ENCODE assay signal across 1 cellular context in genomic region chr4:184464759-184465454, GRCh38.
A peak's percentile ranks its signal among the peaks of the same experiment; 100 is the strongest.
TF ChIP-seq lines count a peak whose summit lies in the region.

No MANE protein-coding gene starts in this region.

TF ChIP-seq in HepG2, 621 proteins besides CTCF, POLR2A, EP300 and RAD21 (continued from another document and continues in another):
- TF ChIP-seq ZBTB33 (CRISPR knock-in tag; IDR thresholded peaks at IDR 0.05) (no peak), ZC3H13 (CRISPR knock-in tag; IDR thresholded peaks at IDR 0.05) (no peak), DR1 (CRISPR knock-in tag; IDR thresholded peaks at IDR 0.05) (no peak), ZNF580 (CRISPR knock-in tag; IDR thresholded peaks at IDR 0.05; ENCODE audit: borderline replicate concordance, low read depth) (no peak), ETS1 (CRISPR knock-in tag; IDR thresholded peaks at IDR 0.05) (no peak), MYPOP (CRISPR knock-in tag; IDR thresholded peaks at IDR 0.05) (no peak), FOXO4 (CRISPR knock-in tag; conservative IDR thresholded peaks at IDR 0.05) (no peak), AHR (CRISPR knock-in tag; IDR thresholded peaks at IDR 0.05) (no peak), BCL6 (CRISPR knock-in tag; IDR thresholded peaks at IDR 0.05) (peak; percentile 84), ZNF160 (CRISPR knock-in tag; IDR thresholded peaks at IDR 0.05) (no peak), ZNF225 (CRISPR knock-in tag; IDR thresholded peaks at IDR 0.05) (no peak), HOXA7 (CRISPR knock-in tag; IDR thresholded peaks at IDR 0.05) (no peak), SNAPC5 (CRISPR knock-in tag; IDR thresholded peaks at IDR 0.05; ENCODE audit: borderline replicate concordance) (no peak), ZNF317 (CRISPR knock-in tag; IDR thresholded peaks at IDR 0.05) (no peak), SOX13 (IDR thresholded peaks at IDR 0.05) (peak; percentile 74), SOX13 (CRISPR knock-in tag; conservative IDR thresholded peaks at IDR 0.05 in 1 of 2, IDR thresholded peaks at IDR 0.05 in 1 of 2) (peak in 1 of 2 experiments; percentile 96; a peak in 2 of 4 replicates), PATZ1 (CRISPR knock-in tag; IDR thresholded peaks at IDR 0.05) (peak; percentile 66), ZNF281 (CRISPR knock-in tag; IDR thresholded peaks at IDR 0.05; ENCODE audit: borderline replicate concordance) (peak; percentile 31; the same call in 1 of the 2 replicates), ZNF670 (CRISPR knock-in tag; IDR thresholded peaks at IDR 0.05; ENCODE audit: borderline replicate concordance) (no peak), FOXC1 (CRISPR knock-in tag; IDR thresholded peaks at IDR 0.05; ENCODE audit: borderline replicate concordance) (no peak), ZBTB10 (CRISPR knock-in tag; IDR thresholded peaks at IDR 0.05; ENCODE audit: borderline replicate concordance) (no peak), SNAPC2 (CRISPR knock-in tag; IDR thresholded peaks at IDR 0.05) (no peak), RBM39 (IDR thresholded peaks at IDR 0.05; ENCODE audit: low read depth, low read length, poor library complexity, severe bottlenecking) (no peak), ZFP37 (CRISPR knock-in tag; IDR thresholded peaks at IDR 0.05; ENCODE audit: borderline replicate concordance) (no peak), DNMT1 (CRISPR knock-in tag; IDR thresholded peaks at IDR 0.05) (no peak), ZBTB8A (CRISPR knock-in tag; IDR thresholded peaks at IDR 0.05; ENCODE audit: borderline replicate concordance, low read depth) (no peak), ZBTB7B (CRISPR knock-in tag; IDR thresholded peaks at IDR 0.05) (peak; percentile 66; the same call in 1 of the 2 replicates), ASH2L (IDR thresholded peaks at IDR 0.05; ENCODE audit: insufficient read length, low read depth, low read length) (peak; percentile 45), NCOA1 (CRISPR knock-in tag; IDR thresholded peaks at IDR 0.05) (no peak), CBFB (CRISPR knock-in tag; IDR thresholded peaks at IDR 0.05) (no peak), ERF (CRISPR knock-in tag; IDR thresholded peaks at IDR 0.05) (peak; percentile 51; the same call in 1 of the 2 replicates), ZNF143 (CRISPR knock-in tag; IDR thresholded peaks at IDR 0.05) (no peak), ZNF430 (CRISPR knock-in tag; IDR thresholded peaks at IDR 0.05) (no peak), ESRRA (CRISPR knock-in tag; IDR thresholded peaks at IDR 0.05; ENCODE audit: low read depth) (no peak), ZNF773 (CRISPR knock-in tag; IDR thresholded peaks at IDR 0.05; ENCODE audit: borderline replicate concordance) (no peak), RNF2 (conservative IDR thresholded peaks at IDR 0.05; ENCODE audit: low read depth) (no peak), ATAD3A (CRISPR knock-in tag; IDR thresholded peaks at IDR 0.05) (no peak), ZSCAN22 (CRISPR knock-in tag; IDR thresholded peaks at IDR 0.05) (no peak), NR3C1 (CRISPR knock-in tag; IDR thresholded peaks at IDR 0.05) (no peak), TCF7L2 (IDR thresholded peaks at IDR 0.05; ENCODE audit: low read depth, low read length) (no peak), GATAD1 (CRISPR knock-in tag; IDR thresholded peaks at IDR 0.05) (no peak), ZNF431 (CRISPR knock-in tag; IDR thresholded peaks at IDR 0.05; ENCODE audit: borderline replicate concordance, low read depth) (no peak), ZNF883 (CRISPR knock-in tag; IDR thresholded peaks at IDR 0.05; ENCODE audit: not compliant biosample characterization) (no peak), AFF4 (CRISPR knock-in tag; IDR thresholded peaks at IDR 0.05) (no peak), ARNT2 (CRISPR knock-in tag; IDR thresholded peaks at IDR 0.05; ENCODE audit: low read depth) (no peak), SP4 (CRISPR knock-in tag; IDR thresholded peaks at IDR 0.05) (no peak), ZBTB1 (CRISPR knock-in tag; IDR thresholded peaks at IDR 0.05; ENCODE audit: borderline replicate concordance) (no peak), DPF2 (CRISPR knock-in tag; IDR thresholded peaks at IDR 0.05; ENCODE audit: borderline replicate concordance, low read depth) (0 out of 2 replicates have a peak, but pooled peaks have one; percentile 43), CBX5 (CRISPR knock-in tag; IDR thresholded peaks at IDR 0.05; ENCODE audit: borderline replicate concordance) (no peak)
